In the genomic region with DNA sequence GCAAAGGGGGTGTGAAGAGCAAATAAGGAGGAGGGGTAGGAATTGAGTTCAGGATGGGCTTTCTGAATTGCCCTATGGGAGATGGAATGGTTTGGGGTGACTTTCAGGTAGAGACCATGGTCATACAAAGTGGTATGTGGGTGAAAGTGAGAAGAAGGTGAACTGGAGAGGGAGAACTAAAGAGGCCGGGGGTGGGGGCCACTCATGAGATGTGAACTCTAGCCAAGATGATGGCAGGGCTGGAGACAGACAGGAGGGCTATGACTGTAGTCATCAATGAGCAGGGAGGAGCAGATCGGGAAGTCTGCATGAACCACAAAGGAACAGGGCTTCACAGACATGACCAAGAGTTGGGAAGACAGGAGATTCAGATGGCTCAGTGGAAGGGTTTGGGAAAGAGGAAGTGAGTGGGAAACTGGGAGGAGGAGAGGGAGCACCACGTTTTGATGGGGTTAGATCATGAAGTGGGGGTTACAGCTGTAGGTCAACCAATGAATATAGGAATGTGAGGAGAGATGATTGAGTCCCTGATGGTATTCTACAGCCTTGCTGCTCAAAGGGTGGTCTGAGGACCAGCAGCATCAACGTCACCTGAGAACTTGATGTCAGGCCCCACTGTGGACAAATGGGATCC, we compare ENCODE assay signal across 2 cellular contexts.
TF ChIP-seq lines count a peak whose summit lies in the region.

No MANE protein-coding gene starts in this region.

TF ChIP-seq in K562, 482 proteins besides CTCF, POLR2A, EP300 and RAD21 (continued from another document):
- TF ChIP-seq MAZ (CRISPR knock-in tag; conservative IDR thresholded peaks at IDR 0.05 in 1 of 2, IDR thresholded peaks at IDR 0.05 in 1 of 2) (no peak), ZEB2 (IDR thresholded peaks at IDR 0.05) (no peak), ZNF263 (CRISPR knock-in tag; IDR thresholded peaks at IDR 0.05; ENCODE audit: borderline replicate concordance) (peak; percentile 97), SMAD4 (CRISPR knock-in tag; conservative IDR thresholded peaks at IDR 0.05) (no peak)

TF ChIP-seq in GM23338, 12 proteins besides CTCF, POLR2A, EP300 and RAD21:
- TF ChIP-seq ZNF462 (CRISPR knock-in tag; IDR thresholded peaks at IDR 0.05) (no peak), JUNB (IDR thresholded peaks at IDR 0.05; ENCODE audit: unreplicated experiment) (no peak), STAT1 (IDR thresholded peaks at IDR 0.05; ENCODE audit: unreplicated experiment) (no peak), ETS1 (IDR thresholded peaks at IDR 0.05) (no peak), NANOG (IDR thresholded peaks at IDR 0.05; ENCODE audit: borderline replicate concordance) (no peak), REST (IDR thresholded peaks at IDR 0.05; ENCODE audit: unreplicated experiment) (no peak), POLR2AphosphoS5 (IDR thresholded peaks at IDR 0.05; ENCODE audit: low read depth) (no peak), EZH2phosphoT487 (IDR thresholded peaks at IDR 0.05; ENCODE audit: unreplicated experiment) (no peak)
